Comparison of ENCODE assay signal across 8 cellular contexts in genomic region chr1:26500488-26501175, GRCh38. TPM values are rescaled to one million over a fixed set of nuclear protein-coding genes. Genes with fewer than 3 reads are reported as not detected.
DNase-seq lines count a peak whose midpoint lies in the region; ATAC-seq and TF ChIP-seq lines count a peak whose summit lies in the region.

No MANE protein-coding gene starts in this region.

- H3K36me3 Mint-ChIP-seq in activated CD8-positive, alpha-beta T cell treated with anti-CD3 and anti-CD28 coated beads for 36 hours (ENCODE audit: low read depth), result peaks cover 5% of the 10 kb centered on the region

- no peaks in the 10 kb centered on the region for H3K9me3 ChIP-seq in duodenal mucosa (ENCODE audit: control insufficient read depth in 1 of 2, low read length in 2 of 2)

- H3K9me3 Mint-ChIP-seq in activated CD8-positive, alpha-beta T cell treated with anti-CD3 and anti-CD28 coated beads for 36 hours, result no peaks in the 10 kb centered on the region

- DNase-seq in AG10803 (ENCODE audit: low read depth) (peak; percentile 72), NCI-H510A treated with DMSO at 0.1 percent for 48 hours (lab: John Stamatoyannopoulos, UW) (peak; percentile 56), lung microvascular endothelial cell (ENCODE audit: low read depth in 2 of 2) (peak; percentile 70 to 83)
- DNase-seq in activated CD8-positive, alpha-beta T cell treated with anti-CD3 and anti-CD28 coated beads for 36 hours, result peak; percentile 91
- peak; percentile 81 to 94 (median 92) for DNase-seq in stimulated activated CD4-positive, alpha-beta T cell treated with anti-CD3 and anti-CD28 coated beads, TNF-alpha, amount 100 ng/mL, for 24 hours (ENCODE audit: low read depth in 3 of 3)

- peak overlapping the region; percentile 94 for H3K27ac Mint-ChIP-seq in activated CD8-positive, alpha-beta T cell treated with anti-CD3 and anti-CD28 coated beads for 36 hours

- POLR2A ChIA-PET in activated CD8-positive, alpha-beta T cell treated with anti-CD3 and anti-CD28 coated beads for 36 hours (lab: Charles Lee), result interaction anchor here (0.7 to 2.9 kb wide), 30 partner anchors 9 to 494 kb away, joined by 3 to 24 read pairs (median 6); partner anchors contain the start of genes DHDDS, HMGN2, PIGV and RPS6KA1

- H3K36me3 ChIP-seq in duodenal mucosa (ENCODE audit: control insufficient read depth in 1 of 2, insufficient read depth in 2 of 2, low read length in 2 of 2), result no peaks in the 10 kb centered on the region

- H3K27ac ChIP-seq in duodenal mucosa (ENCODE audit: low read depth, low read length), result peak overlapping the region; percentile 95

- no peak for TF ChIP-seq CTCF in AG10803 (conservative IDR thresholded peaks at IDR 0.05; ENCODE audit: low read length)
- peak; percentile 53 for TF ChIP-seq CTCF in activated CD8-positive, alpha-beta T cell treated with anti-CD3 and anti-CD28 coated beads for 36 hours (IDR thresholded peaks at IDR 0.05)

- H3K9ac ChIP-seq in duodenal mucosa (ENCODE audit: low read depth in 1 of 2, low read length in 2 of 2), result peak overlapping the region; percentile 90 to 96

- CTCF ChIA-PET in activated CD8-positive, alpha-beta T cell treated with anti-CD3 and anti-CD28 coated beads for 36 hours (lab: Charles Lee), result interaction anchor here (0.8 to 3.0 kb wide), 33 partner anchors 10 to 324 kb away, joined by 3 to 54 read pairs (median 4); partner anchors contain the start of genes DHDDS, HMGN2 and RPS6KA1

- ATAC-seq in GM19025 (IDR thresholded peaks at IDR 0.05; ENCODE audit: low read depth, unreplicated experiment) (peak; percentile 57), HG03196 (IDR thresholded peaks at IDR 0.05; ENCODE audit: unreplicated experiment) (peak; percentile 51)
- peak; percentile 78 for ATAC-seq in activated CD8-positive, alpha-beta T cell treated with anti-CD3 and anti-CD28 coated beads for 36 hours

- intact Hi-C loops in activated CD8-positive, alpha-beta T cell treated with anti-CD3 and anti-CD28 coated beads for 36 hours (cut with micrococcal nuclease), result loop anchor here (2.0 kb wide), 1 partner anchor 44 kb away; no protein-coding TSS in a partner anchor

- H3K4me1 ChIP-seq in duodenal mucosa (ENCODE audit: control insufficient read depth in 1 of 2, insufficient read depth in 2 of 2, low read length in 2 of 2), result peaks cover 5 to 9% of the 10 kb centered on the region in 2 donors

- no peaks in the 10 kb centered on the region for H3K27me3 ChIP-seq in duodenal mucosa (ENCODE audit: control insufficient read depth in 1 of 2, insufficient read depth in 2 of 2, low read length in 2 of 2)

- H3K4me3 Mint-ChIP-seq in activated CD8-positive, alpha-beta T cell treated with anti-CD3 and anti-CD28 coated beads for 36 hours, result peak overlapping the region; percentile 90

- H3K4me3 ChIP-seq in AG10803 (ENCODE audit: low read length), result peak overlapping the region; percentile 79
- H3K4me3 ChIP-seq in duodenal mucosa (ENCODE audit: low read depth in 1 of 2, low read length in 2 of 2), result peak overlapping the region; percentile 88 to 95

- H3K4me1 Mint-ChIP-seq in activated CD8-positive, alpha-beta T cell treated with anti-CD3 and anti-CD28 coated beads for 36 hours (ENCODE audit: low read depth), result peaks cover 17% of the 10 kb centered on the region

- no peaks in the 10 kb centered on the region for H3K27me3 Mint-ChIP-seq in activated CD8-positive, alpha-beta T cell treated with anti-CD3 and anti-CD28 coated beads for 36 hours

RNA-seq across cellular contexts. Expression of gene HMGN2, which starts 28.4 kb away (rescaled TPM):
- total RNA-seq in activated CD8-positive, alpha-beta T cell treated with anti-CD3 and anti-CD28 coated beads for 36 hours, result 100 to 1,000 TPM; 837 to 872 TPM
- total RNA-seq in lung microvascular endothelial cell, result 70.4 and 173 TPM in 2 replicates

RNA-seq across cellular contexts. Expression of gene RPS6KA1, which starts 28.9 kb away (rescaled TPM):
- 100 to 1,000 TPM; 139 TPM for total RNA-seq in activated CD8-positive, alpha-beta T cell treated with anti-CD3 and anti-CD28 coated beads for 36 hours
- 10.9 and 12.0 TPM in 2 replicates for total RNA-seq in lung microvascular endothelial cell

Comparison
In these comparisons a context has a peak if more than half of its experiments do, and no peak if none do; other contexts are left out.
1. Peak in every context shown above with its lines: DNase-seq, ATAC-seq, H3K4me3 ChIP-seq and H3K27ac ChIP-seq.
2. RNA of gene RPS6KA1, which starts 28.9 kb away (total RNA-seq): 139 TPM in activated CD8-positive, alpha-beta T cell treated with anti-CD3 and anti-CD28 coated beads for 36 hours; 10.9 to 12.0 TPM in lung microvascular endothelial cell; every median in the first group is over 10 times any median in the second.